In the genomic region with DNA sequence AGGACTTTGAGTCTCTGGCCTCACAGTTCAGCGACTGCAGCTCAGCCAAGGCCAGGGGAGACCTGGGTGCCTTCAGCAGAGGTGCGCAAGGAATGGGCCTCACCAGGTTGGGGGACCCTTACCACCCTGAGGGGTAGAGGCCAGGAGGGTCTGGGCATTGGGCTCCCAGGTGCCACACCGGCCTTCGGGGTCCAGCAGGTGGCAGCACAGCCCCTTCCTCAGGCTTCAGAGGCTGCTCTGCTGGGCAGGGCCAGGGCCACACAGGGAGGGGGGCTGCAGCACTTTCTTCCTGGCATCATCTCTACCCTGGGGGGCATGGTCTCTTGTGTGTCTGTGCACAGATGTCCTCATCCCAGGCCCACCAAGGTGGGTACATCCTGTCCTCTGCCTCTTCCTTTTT, we compare ENCODE assay signal across 8 cellular contexts. TPM values are rescaled to one million over a fixed set of nuclear protein-coding genes. Genes with fewer than 3 reads are reported as not detected.
A peak's percentile ranks its signal among the peaks of the same experiment; 100 is the strongest.
DNase-seq lines count a peak whose midpoint lies in the region; ATAC-seq and TF ChIP-seq lines count a peak whose summit lies in the region.

No MANE protein-coding gene starts in this region.

- H3K27me3 ChIP-seq in A673 (replicated peaks; ENCODE audit: insufficient read depth, low read depth, low read length, poor library complexity): no peaks in the 10 kb centered on the region

- peaks cover 21% of the 10 kb centered on the region for H3K4me1 Mint-ChIP-seq in activated CD8-positive, alpha-beta T cell treated with anti-CD3 and anti-CD28 coated beads, Interleukin-2, amount 10 ng/mL, durations not matched to agents 7 days and 5 days (ENCODE audit: low read depth)

- H3K36me3 Mint-ChIP-seq in activated CD8-positive, alpha-beta T cell treated with anti-CD3 and anti-CD28 coated beads, Interleukin-2, amount 10 ng/mL, durations not matched to agents 7 days and 5 days (ENCODE audit: low read depth): peaks cover 29% of the 10 kb centered on the region

- intact Hi-C loops in A673 (cut with micrococcal nuclease; ENCODE audit: unreplicated experiment): loop anchor here (5.0 kb wide), 1 partner anchor 64 kb away; no protein-coding TSS in a partner anchor

- H3K27ac ChIP-seq in A673 (ENCODE audit: low read depth, low read length, poor library complexity, severe bottlenecking) (no peak overlapping the region), HEK293 (ENCODE audit: extremely low read depth, low read depth, low read length) (no peak overlapping the region)

- H3K27me3 Mint-ChIP-seq in activated CD8-positive, alpha-beta T cell treated with anti-CD3 and anti-CD28 coated beads, Interleukin-2, amount 10 ng/mL, durations not matched to agents 7 days and 5 days (ENCODE audit: low read depth): no peaks in the 10 kb centered on the region

- no peaks in the 10 kb centered on the region for H3K9me3 Mint-ChIP-seq in activated CD8-positive, alpha-beta T cell treated with anti-CD3 and anti-CD28 coated beads, Interleukin-2, amount 10 ng/mL, durations not matched to agents 7 days and 5 days (ENCODE audit: insufficient read depth)

- no TSS peak for BruUV-seq in A673 (replicated peaks; lab: Mats Ljungman, UMichigan)

- ATAC-seq in activated CD8-positive, alpha-beta T cell treated with anti-CD3 and anti-CD28 coated beads, Interleukin-2, amount 10 ng/mL, durations not matched to agents 7 days and 5 days: peak; percentile 51
- ATAC-seq in HG03565 (IDR thresholded peaks at IDR 0.05; ENCODE audit: unreplicated experiment) (no peak), HG03469 (IDR thresholded peaks at IDR 0.05; ENCODE audit: unreplicated experiment) (no peak)

- CTCF ChIA-PET in A673 (lab: Charles Lee) (no interaction called here), HEK293 (lab: Yijun Ruan, JAX) (interaction anchor here (1.1 kb wide), 1 partner anchor 50 kb away, joined by 6 read pairs; no protein-coding TSS in a partner anchor)
- CTCF ChIA-PET in activated CD8-positive, alpha-beta T cell treated with anti-CD3 and anti-CD28 coated beads, Interleukin-2, amount 10 ng/mL, durations not matched to agents 7 days and 5 days (lab: Charles Lee): interaction anchor here (0.7 to 1.6 kb wide), 4 partner anchors 10 to 82 kb away, joined by 3 to 7 read pairs (median 4); no protein-coding TSS in a partner anchor

- H3K4me1 ChIP-seq in A673 (ENCODE audit: insufficient read depth, low read length, poor library complexity, severe bottlenecking) (peaks cover 14% of the 10 kb centered on the region), HEK293 (ENCODE audit: control insufficient read depth, insufficient read depth, low read length) (no peaks in the 10 kb centered on the region)

- H3K4me3 ChIP-seq in A673 (ENCODE audit: low read depth, low read length, poor library complexity, severe bottlenecking) (no peak overlapping the region), HEK293 (ENCODE audit: low read depth, low read length) (no peak overlapping the region)

- no peak overlapping the region for H3K4me3 Mint-ChIP-seq in activated CD8-positive, alpha-beta T cell treated with anti-CD3 and anti-CD28 coated beads, Interleukin-2, amount 10 ng/mL, durations not matched to agents 7 days and 5 days

- H3K36me3 ChIP-seq in A673 (ENCODE audit: insufficient read depth, low read length, poor library complexity, severe bottlenecking) (peaks cover 16% of the 10 kb centered on the region), HEK293 (ENCODE audit: control insufficient read depth in 2 of 2, insufficient read depth in 1 of 2, low read length in 2 of 2) (peaks cover 5 to 78% of the 10 kb centered on the region in 2 experiments; a peak in 2 of 3 replicates)

- DNase-seq in A673 (ENCODE audit: low spot score): no peak
- peak; percentile 56 for DNase-seq in activated CD8-positive, alpha-beta T cell treated with anti-CD3 and anti-CD28 coated beads, Interleukin-2, amount 10 ng/mL, durations not matched to agents 7 days and 5 days
- DNase-seq in iPS-NIHi11 (ENCODE audit: low spot score): peak; percentile 86
- DNase-seq in germinal center (ENCODE audit: low spot score): no peak
- DNase-seq in DMS153 treated with DMSO at 0.1 percent for 48 hours (lab: John Stamatoyannopoulos, UW; ENCODE audit: unreplicated experiment): no peak

- peak; percentile 64 for TF ChIP-seq CTCF in A673 (conservative IDR thresholded peaks at IDR 0.05; ENCODE audit: low read depth, low read length)
- peak; percentile 72 for TF ChIP-seq CTCF in HEK293 (tag by site-specific recombination; IDR thresholded peaks at IDR 0.05)

- POLR2A ChIA-PET in A673 (lab: Charles Lee; ENCODE audit: low non-redundant PET): no interaction called here
- POLR2A ChIA-PET in HEK293 (lab: Yijun Ruan, JAX): no interaction called here
- POLR2A ChIA-PET in activated CD8-positive, alpha-beta T cell treated with anti-CD3 and anti-CD28 coated beads, Interleukin-2, amount 10 ng/mL, durations not matched to agents 7 days and 5 days (lab: Charles Lee): no interaction called here

- H3K27ac Mint-ChIP-seq in activated CD8-positive, alpha-beta T cell treated with anti-CD3 and anti-CD28 coated beads, Interleukin-2, amount 10 ng/mL, durations not matched to agents 7 days and 5 days: no peak overlapping the region

- H3K9me3 ChIP-seq in A673 (ENCODE audit: low read depth, low read length, poor library complexity, severe bottlenecking) (no peaks in the 10 kb centered on the region), HEK293 (ENCODE audit: control insufficient read depth, insufficient read depth, low read depth, low read length) (no peaks in the 10 kb centered on the region)

TF ChIP-seq in HEK293, 187 proteins besides CTCF, POLR2A, EP300 and RAD21:
- TF ChIP-seq ZNF596 (tag by site-specific recombination; IDR thresholded peaks at IDR 0.05) (no peak), GLIS1 (tag by site-specific recombination; IDR thresholded peaks at IDR 0.05) (0 out of 2 replicates have a peak, but pooled peaks have one; percentile 5), IKZF3 (tag by site-specific recombination; IDR thresholded peaks at IDR 0.05) (no peak), ZNF670 (tag by site-specific recombination; IDR thresholded peaks at IDR 0.05; ENCODE audit: low read depth) (no peak), ZNF776 (tag by site-specific recombination; IDR thresholded peaks at IDR 0.05; ENCODE audit: borderline replicate concordance) (no peak), ZNF654 (tag by site-specific recombination; IDR thresholded peaks at IDR 0.05; ENCODE audit: low read depth) (peak; percentile 45), ZNF624 (tag by site-specific recombination; IDR thresholded peaks at IDR 0.05) (no peak), ZNF184 (tag by site-specific recombination; IDR thresholded peaks at IDR 0.05) (no peak), SP3 (tag by site-specific recombination; IDR thresholded peaks at IDR 0.05) (no peak), ZXDB (tag by site-specific recombination; IDR thresholded peaks at IDR 0.05) (no peak)
- TF ChIP-seq, protein P1, sequence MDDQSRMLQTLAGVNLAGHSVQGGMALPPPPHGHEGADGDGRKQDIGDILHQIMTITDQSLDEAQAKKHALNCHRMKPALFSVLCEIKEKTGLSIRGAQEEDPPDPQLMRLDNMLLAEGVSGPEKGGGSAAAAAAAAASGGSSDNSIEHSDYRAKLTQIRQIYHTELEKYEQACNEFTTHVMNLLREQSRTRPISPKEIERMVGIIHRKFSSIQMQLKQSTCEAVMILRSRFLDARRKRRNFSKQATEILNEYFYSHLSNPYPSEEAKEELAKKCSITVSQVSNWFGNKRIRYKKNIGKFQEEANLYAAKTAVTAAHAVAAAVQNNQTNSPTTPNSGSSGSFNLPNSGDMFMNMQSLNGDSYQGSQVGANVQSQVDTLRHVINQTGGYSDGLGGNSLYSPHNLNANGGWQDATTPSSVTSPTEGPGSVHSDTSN (CRISPR knock-in tag; IDR thresholded peaks at IDR 0.05): no peak
- TF ChIP-seq, protein P2, sequence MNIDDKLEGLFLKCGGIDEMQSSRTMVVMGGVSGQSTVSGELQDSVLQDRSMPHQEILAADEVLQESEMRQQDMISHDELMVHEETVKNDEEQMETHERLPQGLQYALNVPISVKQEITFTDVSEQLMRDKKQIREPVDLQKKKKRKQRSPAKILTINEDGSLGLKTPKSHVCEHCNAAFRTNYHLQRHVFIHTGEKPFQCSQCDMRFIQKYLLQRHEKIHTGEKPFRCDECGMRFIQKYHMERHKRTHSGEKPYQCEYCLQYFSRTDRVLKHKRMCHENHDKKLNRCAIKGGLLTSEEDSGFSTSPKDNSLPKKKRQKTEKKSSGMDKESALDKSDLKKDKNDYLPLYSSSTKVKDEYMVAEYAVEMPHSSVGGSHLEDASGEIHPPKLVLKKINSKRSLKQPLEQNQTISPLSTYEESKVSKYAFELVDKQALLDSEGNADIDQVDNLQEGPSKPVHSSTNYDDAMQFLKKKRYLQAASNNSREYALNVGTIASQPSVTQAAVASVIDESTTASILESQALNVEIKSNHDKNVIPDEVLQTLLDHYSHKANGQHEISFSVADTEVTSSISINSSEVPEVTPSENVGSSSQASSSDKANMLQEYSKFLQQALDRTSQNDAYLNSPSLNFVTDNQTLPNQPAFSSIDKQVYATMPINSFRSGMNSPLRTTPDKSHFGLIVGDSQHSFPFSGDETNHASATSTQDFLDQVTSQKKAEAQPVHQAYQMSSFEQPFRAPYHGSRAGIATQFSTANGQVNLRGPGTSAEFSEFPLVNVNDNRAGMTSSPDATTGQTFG (tag by site-specific recombination; IDR thresholded peaks at IDR 0.05; ENCODE audit: borderline replicate concordance): 0 out of 2 replicates have a peak, but pooled peaks have one; percentile 2

RNA-seq across cellular contexts. Expression of a gene that starts 12.9 kb away (rescaled TPM):
- total RNA-seq in A673 (2021): 177 and 179 TPM in 2 replicates
- total RNA-seq in activated CD8-positive, alpha-beta T cell treated with anti-CD3 and anti-CD28 coated beads, Interleukin-2, amount 10 ng/mL, durations not matched to agents 7 days and 5 days: 100 to 1,000 TPM; 114 to 117 TPM

RNA-seq across cellular contexts. Expression of a gene that starts 20.3 kb away (rescaled TPM):
- total RNA-seq in A673 (2021): 327 and 383 TPM in 2 replicates
- total RNA-seq in activated CD8-positive, alpha-beta T cell treated with anti-CD3 and anti-CD28 coated beads, Interleukin-2, amount 10 ng/mL, durations not matched to agents 7 days and 5 days: 100 to 1,000 TPM; 383 to 395 TPM

RNA-seq across cellular contexts. Expression of a gene that starts 29.2 kb away (rescaled TPM):
- total RNA-seq in A673 (2021): 21.7 and 26.4 TPM in 2 replicates
- total RNA-seq in activated CD8-positive, alpha-beta T cell treated with anti-CD3 and anti-CD28 coated beads, Interleukin-2, amount 10 ng/mL, durations not matched to agents 7 days and 5 days: 10 to 100 TPM; 26.4 to 29.0 TPM

Comparison
In these comparisons a context has a peak if more than half of its experiments do, and no peak if none do; other contexts are left out.
1. DNase-seq: peak in activated CD8-positive, alpha-beta T cell treated with anti-CD3 and anti-CD28 coated beads, Interleukin-2, amount 10 ng/mL, durations not matched to agents 7 days and 5 days (single experiment) and iPS-NIHi11 (single experiment); none in A673 (single experiment), germinal center (single experiment) and DMS153 treated with DMSO at 0.1 percent for 48 hours (single experiment).